In the genomic region with DNA sequence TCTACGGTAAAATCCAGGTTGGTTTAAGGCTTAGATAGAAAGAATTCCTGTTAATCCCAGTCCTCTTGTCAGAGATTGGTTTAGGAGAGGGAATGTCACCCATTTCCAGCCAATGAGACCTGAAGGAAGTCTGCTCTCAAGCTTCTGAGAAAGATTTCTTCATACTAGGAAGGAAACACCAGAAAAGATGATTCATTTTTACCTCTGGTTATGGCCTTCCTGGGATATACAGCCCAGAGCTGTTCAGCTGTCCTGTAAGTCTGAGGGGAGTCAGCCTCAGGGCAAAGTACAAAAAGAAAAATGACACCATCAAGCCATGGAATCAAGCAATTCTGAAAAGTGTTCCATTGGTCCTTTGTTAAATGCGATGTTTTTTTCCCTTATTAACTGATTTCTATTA, we compare ENCODE assay signal across 1 cellular context.
A peak's percentile ranks its signal among the peaks of the same experiment; 100 is the strongest.
TF ChIP-seq lines count a peak whose summit lies in the region.

No MANE protein-coding gene starts in this region.

TF ChIP-seq in endothelial cell of umbilical vein, 7 proteins besides CTCF, POLR2A, EP300 and RAD21:
- no peak for TF ChIP-seq JUN (IDR thresholded peaks at IDR 0.05; ENCODE audit: borderline replicate concordance, insufficient read depth, insufficient read length, low read depth)
- peak; percentile 10 for TF ChIP-seq FOS (IDR thresholded peaks at IDR 0.05; ENCODE audit: borderline replicate concordance, insufficient read depth, low read length)
